ENCODE assay signal across 16 cellular contexts in genomic region chr4:4383085-4383484, GRCh38. TPM values are rescaled to one million over a fixed set of nuclear protein-coding genes. Genes with fewer than 3 reads are reported as not detected.
DNase-seq lines count a peak whose midpoint lies in the region; ATAC-seq and TF ChIP-seq lines count a peak whose summit lies in the region.
"Had no signal": no experiment of that assay in that cellular context is flagged by ENCODE, and none has a peak within 500 bp of the region (broad histone marks: within the 10 kb centered on the region; RNA-seq: fewer than 3 reads in every experiment).

No MANE protein-coding gene starts in this region.

- H3K27me3 ChIP-seq in heart right ventricle = peaks cover 4 to 56% (median 39%) of the 10 kb centered on the region in 7 donors
- H3K27me3 ChIP-seq: BE2C had no signal

- H3K4me1 ChIP-seq in heart right ventricle = peaks cover 0 to 34% (median 24%) of the 10 kb centered on the region in 9 donors
- H3K4me1 ChIP-seq: HAP-1 had no signal

- no peaks in the 10 kb centered on the region for H3K36me3 ChIP-seq in heart right ventricle
- H3K36me3 ChIP-seq: BE2C, HAP-1 had no signal

- DNase-seq in heart right ventricle (no peak), neural crest cell (ENCODE audit: low read depth, low spot score) (no peak), MV-4-11 (lab: John Stamatoyannopoulos, UW) (no peak)
- no peak for DNase-seq in stimulated activated effector memory CD8-positive, alpha-beta T cell treated with anti-CD3 and anti-CD28 coated beads, Interleukin-12 subunit alpha, Interleukin-12 subunit beta, amount 100 ng/mL, for 72 hours (ENCODE audit: low spot score in 2 of 2)
- DNase-seq: BE2C; Caco-2; CD8-positive, alpha-beta memory T cell; DND-41; GDM1 had no signal

- H3K4me3 Mint-ChIP-seq in neural crest cell = peak overlapping the region; percentile 42
- H3K4me3 Mint-ChIP-seq in stimulated activated effector memory CD8-positive, alpha-beta T cell treated with anti-CD3 and anti-CD28 coated beads, Interleukin-12 subunit alpha, Interleukin-12 subunit beta, amount 100 ng/mL, for 72 hours = no peak overlapping the region
- H3K4me3 Mint-ChIP-seq: IgD-negative memory B cell had no signal

- no peaks in the 10 kb centered on the region for H3K9me3 ChIP-seq in heart right ventricle
- H3K9me3 ChIP-seq: A549, BE2C, Caco-2, HAP-1 had no signal

- no peaks in the 10 kb centered on the region for H3K36me3 Mint-ChIP-seq in neural crest cell (ENCODE audit: low read depth)
- H3K36me3 Mint-ChIP-seq in stimulated activated effector memory CD8-positive, alpha-beta T cell treated with anti-CD3 and anti-CD28 coated beads, Interleukin-12 subunit alpha, Interleukin-12 subunit beta, amount 100 ng/mL, for 72 hours = no peaks in the 10 kb centered on the region
- H3K36me3 Mint-ChIP-seq: IgD-negative memory B cell had no signal

- no peak overlapping the region for H3K27ac Mint-ChIP-seq in neural crest cell (ENCODE audit: unreplicated experiment)
- H3K27ac Mint-ChIP-seq in stimulated activated effector memory CD8-positive, alpha-beta T cell treated with anti-CD3 and anti-CD28 coated beads, Interleukin-12 subunit alpha, Interleukin-12 subunit beta, amount 100 ng/mL, for 72 hours = no peak overlapping the region

- no peaks in the 10 kb centered on the region for H3K9me3 Mint-ChIP-seq in neural crest cell
- no peaks in the 10 kb centered on the region for H3K9me3 Mint-ChIP-seq in stimulated activated effector memory CD8-positive, alpha-beta T cell treated with anti-CD3 and anti-CD28 coated beads, Interleukin-12 subunit alpha, Interleukin-12 subunit beta, amount 100 ng/mL, for 72 hours
- H3K9me3 Mint-ChIP-seq: CD8-positive, alpha-beta memory T cell; IgD-negative memory B cell had no signal

- peak overlapping the region in 3 of 10 donors; percentile 47 to 56 (median 55) for H3K27ac ChIP-seq in heart right ventricle
- H3K27ac ChIP-seq: A549, C4-2B had no signal

- 45 to 60% methylated on average over 3 of the region's 3 CpGs for WGBS in heart right ventricle, 2 donors

- peaks cover 10% of the 10 kb centered on the region for H3K4me1 Mint-ChIP-seq in neural crest cell
- H3K4me1 Mint-ChIP-seq in stimulated activated effector memory CD8-positive, alpha-beta T cell treated with anti-CD3 and anti-CD28 coated beads, Interleukin-12 subunit alpha, Interleukin-12 subunit beta, amount 100 ng/mL, for 72 hours = peaks cover 13% of the 10 kb centered on the region

- H3K4me3 ChIP-seq in heart right ventricle = no peak overlapping the region
- H3K4me3 ChIP-seq: A549, HAP-1 had no signal

- intact Hi-C loops in heart right ventricle (cut with DNase I) = no loop called here

- peaks cover 67% of the 10 kb centered on the region for H3K27me3 Mint-ChIP-seq in neural crest cell (ENCODE audit: low read depth)

- ATAC-seq in HG02885 (IDR thresholded peaks at IDR 0.05; ENCODE audit: poor library complexity, unreplicated experiment) (peak; percentile 37), heart right ventricle (peak in 6 of 8 donors; percentile 45 to 79 (median 71)), HG03439 (IDR thresholded peaks at IDR 0.05; ENCODE audit: unreplicated experiment) (no peak), HG02588 (IDR thresholded peaks at IDR 0.05; ENCODE audit: unreplicated experiment) (no peak)
- peak; percentile 59 for ATAC-seq in stimulated activated effector memory CD8-positive, alpha-beta T cell treated with anti-CD3 and anti-CD28 coated beads, Interleukin-12 subunit alpha, Interleukin-12 subunit beta, amount 100 ng/mL, for 72 hours
- ATAC-seq: A549 had no signal

- TF ChIP-seq CTCF in heart right ventricle (IDR thresholded peaks at IDR 0.05) (no peak), neural crest cell (conservative IDR thresholded peaks at IDR 0.05) (no peak)

RNA-seq across cellular contexts. Expression of gene NSG1, which starts 3.8 kb away (rescaled TPM):
- total RNA-seq in heart right ventricle = 10 to 100 TPM in 1 of 10 donors, 1 to 10 TPM in 9; 1.4 to 10.5 (median 4.1) TPM
- polyA plus RNA-seq in heart right ventricle = 1 to 10 TPM; 1.5 to 1.6 TPM
- total RNA-seq in neural crest cell = 23.7 and 24.5 TPM in 2 replicates

Comparison
In these comparisons a context has a peak if more than half of its experiments do, and no peak if none do; other contexts are left out.
1. ATAC-seq: peak in HG02885 (single experiment), heart right ventricle (6 of 8) and stimulated activated effector memory CD8-positive, alpha-beta T cell treated with anti-CD3 and anti-CD28 coated beads, Interleukin-12 subunit alpha, Interleukin-12 subunit beta, amount 100 ng/mL, for 72 hours (single experiment); none in HG03439 (single experiment) and HG02588 (single experiment).